In genomic region chr7:74083928-74084721, GRCh38 we compare ENCODE assay signal across 8 cellular contexts. TPM values are rescaled to one million over a fixed set of nuclear protein-coding genes. Genes with fewer than 3 reads are reported as not detected.
DNase-seq lines count a peak whose midpoint lies in the region; ATAC-seq, FAIRE-seq and TF ChIP-seq lines count a peak whose summit lies in the region.

No MANE protein-coding gene starts in this region.

- H2AFZ ChIP-seq in PC-9 (peak overlapping the region; percentile 85), GM12878 (ENCODE audit: control insufficient read depth, low read depth, low read length) (peak overlapping the region; percentile 33)

- intact Hi-C loops in PC-9 (cut with micrococcal nuclease; ENCODE audit: unreplicated experiment) (loop anchor here (2.0 kb wide), 1 partner anchor 91 kb away; the partner anchor contains the start of gene EIF4H), GM12878 (cut with micrococcal nuclease; ENCODE audit: unreplicated experiment) (loop anchor here (1.0 kb wide), 1 partner anchor 90 kb away; the partner anchor contains the start of gene EIF4H)

- WGBS in GM12878 (ENCODE audit: insufficient coverage, insufficient replicate concordance, low lambda C conversion rate, missing lambda C conversion rate): 2% methylated on average over 20 of the region's 61 CpGs

- peak overlapping the region; percentile 84 for H3K9ac ChIP-seq in GM12878 (ENCODE audit: control insufficient read depth, insufficient read depth, low read length)

- no peak for FAIRE-seq in GM12878 (lab: Jason Lieb, UNC)

- H3K9me2 ChIP-seq in PC-9 (ENCODE audit: insufficient read depth): no peaks in the 10 kb centered on the region

- CTCF ChIA-PET in PC-9 (lab: Charles Lee) (interaction anchor here (0.5 to 0.7 kb wide), 5 partner anchors 29 to 260 kb away, joined by 3 to 6 read pairs (median 3); no protein-coding TSS in a partner anchor), GM12878 (lab: Yijun Ruan, JAX) (interaction anchor here (0.8 to 1.1 kb wide), 2 partner anchors 10 to 16 kb away, joined by 3 to 4 read pairs; no protein-coding TSS in a partner anchor)

- peaks cover 32% of the 10 kb centered on the region for H3K79me2 ChIP-seq in PC-9 (ENCODE audit: low read depth)
- peaks cover 5% of the 10 kb centered on the region; the same call in 1 of the 2 replicates for H3K79me2 ChIP-seq in GM12878 (ENCODE audit: control insufficient read depth, insufficient read depth, low read length)

- peak; percentile 40 for ATAC-seq in GM19328 (IDR thresholded peaks at IDR 0.05; ENCODE audit: unreplicated experiment)
- ATAC-seq in HG03354 (IDR thresholded peaks at IDR 0.05; ENCODE audit: poor library complexity, severe bottlenecking, unreplicated experiment): peak; percentile 59
- peak; percentile 70 for ATAC-seq in GM12878

- peaks cover 6% of the 10 kb centered on the region; the same call in 1 of the 2 replicates for H4K20me1 ChIP-seq in PC-9 (ENCODE audit: insufficient read depth)
- no peaks in the 10 kb centered on the region for H4K20me1 ChIP-seq in GM12878 (ENCODE audit: control insufficient read depth, insufficient read depth)

- H3F3A ChIP-seq in PC-9 (ENCODE audit: insufficient read depth, low read depth): peaks cover 24% of the 10 kb centered on the region

- peaks cover 24% of the 10 kb centered on the region for H3K4me1 ChIP-seq in PC-9 (replicated peaks; ENCODE audit: insufficient read depth)
- H3K4me1 ChIP-seq in GM12878 (ENCODE audit: control insufficient read depth, insufficient read depth, low read length): peaks cover 13% of the 10 kb centered on the region

- H3K4me2 ChIP-seq in PC-9: peak overlapping the region; percentile 96
- peak overlapping the region; percentile 98 for H3K4me2 ChIP-seq in GM12878 (ENCODE audit: control insufficient read depth, insufficient read depth)

- H3K9me3 ChIP-seq in PC-9 (ENCODE audit: insufficient read depth, low read depth) (no peaks in the 10 kb centered on the region), GM12878 (replicated peaks; ENCODE audit: control insufficient read depth, insufficient read depth, low read length) (no peaks in the 10 kb centered on the region)

- TF ChIP-seq EP300 in GM12878 (IDR thresholded peaks at IDR 0.05; ENCODE audit: borderline replicate concordance in 1 of 2, control insufficient read depth in 1 of 2, low read depth in 2 of 2, low read length in 2 of 2): no peak

- SMC1A ChIA-PET in GM12878 (lab: Charles Lee; ENCODE audit: uncharacterized antibody, unreplicated experiment): interaction anchor here (0.6 to 2.6 kb wide), 3 partner anchors 10 to 16 kb away, joined by 3 to 10 read pairs (median 3); no protein-coding TSS in a partner anchor

- POLR2A ChIA-PET in PC-9 (lab: Charles Lee; ENCODE audit: unreplicated experiment) (interaction anchor here (0.6 kb wide), 3 partner anchors 20 to 114 kb away, joined by 4 to 14 read pairs (median 5); no protein-coding TSS in a partner anchor), GM12878 (lab: Charles Lee) (interaction anchor here (0.7 to 2.3 kb wide), 5 partner anchors 8 to 186 kb away, joined by 3 to 18 read pairs (median 4); no protein-coding TSS in a partner anchor)

- BruUV-seq in PC-9 (replicated peaks; lab: Mats Ljungman, UMichigan) (TSS peak; percentile 25), GM12878 (replicated peaks; lab: Mats Ljungman, UMichigan) (no TSS peak)

- peaks cover 11% of the 10 kb centered on the region; the same call in 1 of the 2 replicates for H3K36me3 ChIP-seq in PC-9 (ENCODE audit: low read depth)
- H3K36me3 ChIP-seq in GM12878 (ENCODE audit: control insufficient read depth in 2 of 2, insufficient read depth in 2 of 2, low read length in 1 of 2): peaks cover 0 to 8% of the 10 kb centered on the region in 2 experiments; a peak in 1 of 4 replicates

- DNase-seq in PC-9 (peak in 1 of 2 experiments; percentile 75), GM12878 (ENCODE audit: low read depth, low spot score) (no peak), islet precursor cell (peak; percentile 71), midbrain (lab: John Stamatoyannopoulos, UW) (no peak)
- peak; percentile 18 to 33 for DNase-seq in stimulated activated CD4-positive, alpha-beta T cell treated with anti-CD3 and anti-CD28 coated beads, Interleukin-15, amount 100 ng/mL, for 48 hours (ENCODE audit: low read depth in 2 of 2)

- H3K27me3 ChIP-seq in PC-9 (ENCODE audit: insufficient read depth, low read depth) (no peaks in the 10 kb centered on the region), GM12878 (replicated peaks in 1 of 2; ENCODE audit: control insufficient read depth in 2 of 2, insufficient read depth in 2 of 2, low read length in 1 of 2) (no peaks in the 10 kb centered on the region)

- TF ChIP-seq POLR2A in GM12878 (IDR thresholded peaks at IDR 0.05; ENCODE audit: low read depth, low read length): no peak; the same call in 1 of the 2 replicates

- peak overlapping the region; percentile 76 for H3K27ac ChIP-seq in C4-2B
- H3K27ac ChIP-seq in PC-9: peak overlapping the region; percentile 62
- peak overlapping the region; percentile 63 for H3K27ac ChIP-seq in GM12878 (ENCODE audit: control insufficient read depth, insufficient read depth)

- RAD21 ChIA-PET in GM12878 (lab: Charles Lee; ENCODE audit: unreplicated experiment): interaction anchor here (1.4 to 1.9 kb wide), 3 partner anchors 16 to 317 kb away, joined by 4 to 12 read pairs (median 5); no protein-coding TSS in a partner anchor

- H3K4me3 ChIP-seq in PC-9 (peak overlapping the region; percentile 97), GM12878 (peak overlapping the region; percentile 94)

- in situ Hi-C loops in GM12878 (cut with MboI): loop anchor here (10.0 kb wide), 1 partner anchor 91 kb away; the partner anchor contains the start of gene EIF4H

- no peak for TF ChIP-seq RAD21 in GM12878 (IDR thresholded peaks at IDR 0.05; ENCODE audit: insufficient read depth, low read depth, low read length)

- TF ChIP-seq CTCF in C4-2B (conservative IDR thresholded peaks at IDR 0.05): no peak
- TF ChIP-seq CTCF in PC-9 (conservative IDR thresholded peaks at IDR 0.05): no peak
- no peak for TF ChIP-seq CTCF in GM12878 (IDR thresholded peaks at IDR 0.05 in 2 of 3, conservative IDR thresholded peaks at IDR 0.05 in 1 of 3; ENCODE audit: control insufficient read depth in 2 of 3, extremely low read depth in 1 of 3, insufficient read depth in 1 of 3, low read depth in 3 of 3, low read length in 3 of 3)

TF ChIP-seq in GM12878, 131 proteins besides CTCF, POLR2A, EP300 and RAD21 (continues in another document):
- TF ChIP-seq ETV6 (conservative IDR thresholded peaks at IDR 0.05 in 1 of 2, IDR thresholded peaks at IDR 0.05 in 1 of 2; ENCODE audit: borderline replicate concordance in 1 of 2, low read depth in 1 of 2) (no peak), MLLT1 (IDR thresholded peaks at IDR 0.05) (no peak)

RNA-seq across cellular contexts. Expression of gene LIMK1, which starts 0.5 kb away (rescaled TPM):
- total RNA-seq in PC-9 (2021): 128 and 148 TPM in 2 replicates
- total RNA-seq in GM12878 (2013; cell fraction: nucleolus; rRNA removed): 38.9 and 47.2 TPM in 2 replicates
- total RNA-seq in GM12878 (2014; rRNA removed): 41.0 and 42.6 TPM in 2 replicates
- total RNA-seq in GM12878 (2014; rRNA removed; fragmentation: Illumina TruSeq; extraction: Trizol): 21.9 and 24.5 TPM in 2 replicates
- 55.8 and 59.4 TPM in 2 replicates for total RNA-seq in GM12878 (2021)
- polyA plus RNA-seq in GM12878 (2011; ENCODE audit: low read depth): 18.7 TPM
- 17.6 and 46.1 TPM in 2 replicates for polyA plus RNA-seq in GM12878 (2011; rRNA removed)
- 80.0 and 80.6 TPM in 2 replicates for polyA plus RNA-seq in GM12878 (2011; cell fraction: cytosol; rRNA removed)
- 95.4 and 153 TPM in 2 replicates for polyA plus RNA-seq in GM12878 (2011; cell fraction: nucleus; rRNA removed)
- 39.3 and 42.2 TPM in 2 replicates for polyA plus RNA-seq in GM12878 (2012)
- polyA plus RNA-seq in GM12878 (2014; fragmentation: Illumina TruSeq; extraction: Trizol): 10.5 and 33.0 TPM in 2 replicates
- under 1 TPM; 0.71 to 0.77 TPM for polyA plus RNA-seq in GM12878 (2014; fragmentation: Nextera tagmentation; extraction: Ambion mirVana)
- 40.6 and 45.4 TPM in 2 replicates for polyA plus RNA-seq in GM12878 (2014; rRNA removed)
- polyA plus RNA-seq in GM12878 (2016; fragmentation: Nextera tagmentation; extraction: Ambion mirVana): 10 to 100 TPM; 15.0 to 18.1 TPM
- polyA minus RNA-seq in GM12878 (2011; rRNA and poly(A)+ RNA removed): 49.7 and 84.6 TPM in 2 replicates
- 24.6 and 30.9 TPM in 2 replicates for polyA minus RNA-seq in GM12878 (2011; cell fraction: cytosol; rRNA and poly(A)+ RNA removed)
- polyA minus RNA-seq in GM12878 (2011; cell fraction: nucleus; rRNA and poly(A)+ RNA removed): 15.8 and 30.3 TPM in 2 replicates

RNA-seq across cellular contexts. Expression of gene ELN, which starts 56.2 kb away (rescaled TPM):
- total RNA-seq in PC-9 (2021): 0.11 TPM in 1 of 2 replicates, not detected in the other
- total RNA-seq in GM12878 (2013; cell fraction: nucleolus; rRNA removed): not detected in 2 replicates
- total RNA-seq in GM12878 (2014; rRNA removed): not detected in 2 replicates
- total RNA-seq in GM12878 (2014; rRNA removed; fragmentation: Illumina TruSeq; extraction: Trizol): not detected in 2 replicates
- total RNA-seq in GM12878 (2021): 0.08 and 0.19 TPM in 2 replicates
- polyA plus RNA-seq in GM12878 (2011; ENCODE audit: low read depth): not detected
- polyA plus RNA-seq in GM12878 (2011; rRNA removed): not detected in 2 replicates
- not detected in 2 replicates for polyA plus RNA-seq in GM12878 (2011; cell fraction: cytosol; rRNA removed)
- not detected in 2 replicates for polyA plus RNA-seq in GM12878 (2011; cell fraction: nucleus; rRNA removed)
- polyA plus RNA-seq in GM12878 (2012): not detected in 2 replicates
- not detected in 2 replicates for polyA plus RNA-seq in GM12878 (2014; fragmentation: Illumina TruSeq; extraction: Trizol)
- polyA plus RNA-seq in GM12878 (2014; fragmentation: Nextera tagmentation; extraction: Ambion mirVana): not detected
- polyA plus RNA-seq in GM12878 (2014; rRNA removed): not detected in 2 replicates
- under 1 TPM; 0.23 to 0.27 TPM for polyA plus RNA-seq in GM12878 (2016; fragmentation: Nextera tagmentation; extraction: Ambion mirVana)
- polyA minus RNA-seq in GM12878 (2011; rRNA and poly(A)+ RNA removed): not detected in 2 replicates
- not detected in 2 replicates for polyA minus RNA-seq in GM12878 (2011; cell fraction: cytosol; rRNA and poly(A)+ RNA removed)
- not detected in 2 replicates for polyA minus RNA-seq in GM12878 (2011; cell fraction: nucleus; rRNA and poly(A)+ RNA removed)

Comparison
In these comparisons a context has a peak if more than half of its experiments do, and no peak if none do; other contexts are left out.
1. DNase-seq: peak in islet precursor cell (single experiment) and stimulated activated CD4-positive, alpha-beta T cell treated with anti-CD3 and anti-CD28 coated beads, Interleukin-15, amount 100 ng/mL, for 48 hours (2 of 2); none in GM12878 (single experiment) and midbrain (single experiment).
2. Peak in every context shown above with its lines, with median percentiles within 50 percentile points of each other: H3K27ac ChIP-seq and ATAC-seq.